In the genomic region with DNA sequence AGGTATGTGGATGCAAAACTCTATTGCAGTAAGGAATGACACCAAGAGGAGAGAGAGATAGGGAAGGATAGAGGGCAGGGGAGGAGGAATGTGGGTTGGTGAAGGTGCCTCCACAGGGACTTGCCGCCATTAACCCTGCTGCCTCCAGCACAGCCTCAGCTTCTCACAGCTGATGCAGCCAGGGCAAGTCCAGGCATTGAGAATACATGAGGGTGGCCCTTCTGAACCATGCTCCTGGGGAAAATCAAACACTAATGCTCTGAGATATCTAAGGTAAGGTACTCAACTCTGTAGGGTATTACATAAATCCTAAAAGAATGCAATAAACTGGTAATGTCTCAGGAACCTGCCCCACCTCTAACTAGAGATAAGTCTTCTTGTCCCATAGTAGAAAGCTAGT, we compare ENCODE assay signal across 22 cellular contexts. TPM values are rescaled to one million over a fixed set of nuclear protein-coding genes. Genes with fewer than 3 reads are reported as not detected.
A peak's percentile ranks its signal among the peaks of the same experiment; 100 is the strongest.
DNase-seq lines count a peak whose midpoint lies in the region; ATAC-seq, FAIRE-seq and TF ChIP-seq lines count a peak whose summit lies in the region.
"Had no signal": no experiment of that assay in that cellular context is flagged by ENCODE, and none has a peak within 500 bp of the region (broad histone marks: within the 10 kb centered on the region; RNA-seq: fewer than 3 reads in every experiment).

No MANE protein-coding gene starts in this region.

- in situ Hi-C loops in K562 (cut with MboI): no loop called here

- intact Hi-C loops in K562 (cut with micrococcal nuclease) (no loop called here), vagina (cut with DNase I) (no loop called here)

- no peaks in the 10 kb centered on the region for H3K4me1 Mint-ChIP-seq in stimulated activated naive CD8-positive, alpha-beta T cell treated with anti-CD3 and anti-CD28 coated beads, Interleukin-15, amount 100 ng/mL, for 72 hours
- peaks cover 14% of the 10 kb centered on the region for H3K4me1 Mint-ChIP-seq in nephron

- H3K27me3 Mint-ChIP-seq in stimulated activated naive CD8-positive, alpha-beta T cell treated with anti-CD3 and anti-CD28 coated beads, Interleukin-15, amount 100 ng/mL, for 72 hours: no peaks in the 10 kb centered on the region
- H3K27me3 Mint-ChIP-seq in nephron (ENCODE audit: low read depth): no peaks in the 10 kb centered on the region
- H3K27me3 Mint-ChIP-seq: CD4-positive, alpha-beta T cell had no signal

- H3K36me3 ChIP-seq in K562 (ENCODE audit: control insufficient read depth, insufficient read depth, low read length) (no peaks in the 10 kb centered on the region), vagina (no peaks in the 10 kb centered on the region)
- H3K36me3 ChIP-seq: BE2C, SJSA1 had no signal

- CTCF ChIA-PET in K562 (lab: Yijun Ruan, JAX; ENCODE audit: low intra/inter-chr PET ratio): no interaction called here

- TF ChIP-seq RAD21 in K562 (CRISPR knock-in tag; conservative IDR thresholded peaks at IDR 0.05 in 1 of 2, IDR thresholded peaks at IDR 0.05 in 1 of 2): no peak

- H3K9me3 Mint-ChIP-seq in stimulated activated naive CD8-positive, alpha-beta T cell treated with anti-CD3 and anti-CD28 coated beads, Interleukin-15, amount 100 ng/mL, for 72 hours: peaks cover 6 to 7% of the 10 kb centered on the region in 2 donors
- no peaks in the 10 kb centered on the region for H3K9me3 Mint-ChIP-seq in nephron
- H3K9me3 Mint-ChIP-seq: CD4-positive, alpha-beta T cell had no signal

- no peaks in the 10 kb centered on the region for H3K79me2 ChIP-seq in K562 (ENCODE audit: control insufficient read depth, insufficient read depth, low read length)

- H3K4me1 ChIP-seq in K562 (replicated peaks in 1 of 2; ENCODE audit: control insufficient read depth in 2 of 2, insufficient read depth in 2 of 2, low read length in 2 of 2): no peaks in the 10 kb centered on the region
- H3K4me1 ChIP-seq in vagina: no peaks in the 10 kb centered on the region
- H3K4me1 ChIP-seq: BE2C, Caco-2, SJSA1 had no signal

- H4K20me1 ChIP-seq in K562 (replicated peaks; ENCODE audit: control insufficient read depth, insufficient read depth, low read length): no peaks in the 10 kb centered on the region

- no peaks in the 10 kb centered on the region for H3K9me1 ChIP-seq in K562 (ENCODE audit: control insufficient read depth, insufficient read depth, low read length)

- 0% methylated on average over 1 of the region's 1 CpG for WGBS in K562 (ENCODE audit: insufficient coverage, low coverage, missing lambda C conversion rate)

- DNase-seq in stimulated activated naive CD8-positive, alpha-beta T cell treated with anti-CD3 and anti-CD28 coated beads, Interleukin-15, amount 100 ng/mL, for 72 hours: no peak
- no peak for DNase-seq in stimulated activated naive CD8-positive, alpha-beta T cell treated with anti-CD3 and anti-CD28 coated beads, Interleukin-15, Interleukin-2, amounts not matched to agents 100 U/mL and 50 U/mL, for 24 hours
- DNase-seq in K562 (ENCODE audit: extremely low read depth in 1 of 4, low spot score in 3 of 4) (no peak), GM19239 (ENCODE audit: insufficient read length, low spot score) (no peak), vagina (ENCODE audit: extremely low spot score in 2 of 2) (no peak), NCI-H748 (lab: John Stamatoyannopoulos, UW; ENCODE audit: unreplicated experiment) (no peak)
- no peak for DNase-seq in activated CD8-positive, alpha-beta memory T cell treated with anti-CD3 and anti-CD28 coated beads, Interleukin-2, amount 50 U/mL, for 4 hours
- DNase-seq: 8988T; BE2C; Caco-2; CD4-positive, alpha-beta T cell; GDM1; GOT3; NCI-H1417 treated with DMSO at 0.1 percent for 48 hours; NCI-H187 treated with DMSO at 0.1 percent for 48 hours; NCI-H2227 treated with DMSO at 0.1 percent for 48 hours; NCI-H524 had no signal

- no TSS peak for BruUV-seq in K562 (replicated peaks; lab: Mats Ljungman, UMichigan)

- no peak overlapping the region for H3K9ac ChIP-seq in K562 (ENCODE audit: insufficient read depth in 1 of 2, low read depth in 2 of 2, low read length in 2 of 2)
- H3K9ac ChIP-seq: KMS-11 had no signal

- TF ChIP-seq CTCF in K562 (IDR thresholded peaks at IDR 0.05 in 2 of 3, conservative IDR thresholded peaks at IDR 0.05 in 1 of 3; ENCODE audit: insufficient read depth in 2 of 3, low read depth in 1 of 3, low read length in 3 of 3): no peak
- no peak for TF ChIP-seq CTCF in nephron (IDR thresholded peaks at IDR 0.05; ENCODE audit: unreplicated experiment in 3 of 3)
- TF ChIP-seq CTCF in vagina (IDR thresholded peaks at IDR 0.05): no peak

- H2AFZ ChIP-seq in K562 (ENCODE audit: low read depth, low read length): 0 out of 2 replicates have a peak overlapping the region, but pooled peaks have one; percentile 16

- H3K9me3 ChIP-seq in K562 (replicated peaks; ENCODE audit: control insufficient read depth, insufficient read depth, low read depth, low read length) (no peaks in the 10 kb centered on the region; the same call in none of the 2 replicates), vagina (no peaks in the 10 kb centered on the region)
- H3K9me3 ChIP-seq: BE2C, Caco-2, SJSA1 had no signal

- H3K4me3 Mint-ChIP-seq in stimulated activated naive CD8-positive, alpha-beta T cell treated with anti-CD3 and anti-CD28 coated beads, Interleukin-15, amount 100 ng/mL, for 72 hours: no peak overlapping the region
- no peak overlapping the region for H3K4me3 Mint-ChIP-seq in nephron
- H3K4me3 Mint-ChIP-seq: CD4-positive, alpha-beta T cell had no signal

- H3K4me3 ChIP-seq in K562 (no peak overlapping the region), vagina (no peak overlapping the region)
- H3K4me3 ChIP-seq: SJSA1 had no signal

- FAIRE-seq in K562 (lab: Jason Lieb, UNC) (no peak), GM19239 (lab: Jason Lieb, UNC) (no peak)

- no peak for TF ChIP-seq EP300 in K562 (IDR thresholded peaks at IDR 0.05; ENCODE audit: low read length)

- H3K4me2 ChIP-seq in K562 (ENCODE audit: insufficient read depth, low read length): no peak overlapping the region
- H3K4me2 ChIP-seq: KMS-11 had no signal

- no peak overlapping the region for H3K27ac Mint-ChIP-seq in stimulated activated naive CD8-positive, alpha-beta T cell treated with anti-CD3 and anti-CD28 coated beads, Interleukin-15, amount 100 ng/mL, for 72 hours
- peak overlapping the region; percentile 64 to 84 (median 74) for H3K27ac Mint-ChIP-seq in nephron
- H3K27ac Mint-ChIP-seq: CD4-positive, alpha-beta T cell had no signal

- ATAC-seq in stimulated activated naive CD8-positive, alpha-beta T cell treated with anti-CD3 and anti-CD28 coated beads, Interleukin-15, amount 100 ng/mL, for 72 hours: peak; percentile 31
- ATAC-seq in stimulated activated naive CD8-positive, alpha-beta T cell treated with anti-CD3 and anti-CD28 coated beads, Interleukin-15, Interleukin-2, amounts not matched to agents 100 U/mL and 50 U/mL, for 24 hours: no peak
- no peak for ATAC-seq in K562
- ATAC-seq: HCT116 had no signal

- no peak overlapping the region for H3K27ac ChIP-seq in K562 (ENCODE audit: extremely low read depth, low read depth, low read length)
- no peak overlapping the region for H3K27ac ChIP-seq in vagina
- H3K27ac ChIP-seq: KMS-11, SJSA1 had no signal

- TF ChIP-seq POLR2A in K562 (conservative IDR thresholded peaks at IDR 0.05) (no peak), vagina (IDR thresholded peaks at IDR 0.05) (no peak)

- POLR2A ChIA-PET in K562 (lab: Yijun Ruan, JAX): no interaction called here

- H3K36me3 Mint-ChIP-seq in nephron (ENCODE audit: low read depth): no peaks in the 10 kb centered on the region

- no peaks in the 10 kb centered on the region for H3K27me3 ChIP-seq in K562 (ENCODE audit: control insufficient read depth in 2 of 2, insufficient read depth in 2 of 2, low read length in 2 of 2)
- H3K27me3 ChIP-seq in vagina: no peaks in the 10 kb centered on the region
- H3K27me3 ChIP-seq: BE2C, SJSA1 had no signal

TF ChIP-seq in K562, 482 proteins besides CTCF, POLR2A, EP300 and RAD21 (continues in another document):
- TF ChIP-seq TAF9B (IDR thresholded peaks at IDR 0.05; ENCODE audit: partially characterized antibody) (no peak), CHD1 (IDR thresholded peaks at IDR 0.05; ENCODE audit: low read length) (no peak), TAF15 (IDR thresholded peaks at IDR 0.05; ENCODE audit: low read depth, low read length) (no peak), NFATC3 (IDR thresholded peaks at IDR 0.05) (no peak), ZZZ3 (IDR thresholded peaks at IDR 0.05) (no peak), KLF13 (tag; IDR thresholded peaks at IDR 0.05; ENCODE audit: borderline replicate concordance, low read depth) (no peak), LARP7 (IDR thresholded peaks at IDR 0.05) (no peak), ZNF830 (CRISPR knock-in tag; IDR thresholded peaks at IDR 0.05) (no peak), KDM5B (IDR thresholded peaks at IDR 0.05; ENCODE audit: insufficient replicate concordance, low read depth, low read length) (no peak), SMAD1 (IDR thresholded peaks at IDR 0.05; ENCODE audit: low read depth, low read length, partially characterized antibody) (no peak), HMG20A (CRISPR knock-in tag; conservative IDR thresholded peaks at IDR 0.05) (no peak), SP1 (CRISPR knock-in tag; IDR thresholded peaks at IDR 0.05) (no peak), ZNF124 (CRISPR knock-in tag; IDR thresholded peaks at IDR 0.05) (no peak)

RNA-seq across cellular contexts. Expression of gene UGT2B7, which starts 28.7 kb away (rescaled TPM):
- not detected in 2 replicates for total RNA-seq in K562 (2011; cell fraction: chromatin; rRNA removed; ENCODE audit: low replicate concordance)
- not detected in 2 replicates for total RNA-seq in K562 (2011; cell fraction: nucleolus; rRNA removed)
- not detected in 2 replicates for total RNA-seq in K562 (2011; cell fraction: nucleoplasm; rRNA removed)
- total RNA-seq in K562 (2014; rRNA removed) (not detected in 2 replicates), K562 (2014; rRNA removed; fragmentation: Illumina TruSeq; extraction: Trizol) (0.18 TPM in 1 of 2 replicates, not detected in the other), K562 (2015; rRNA removed; fragmentation: Illumina TruSeq; extraction: Trizol) (not detected in 2 replicates), K562 (2021) (0.13 TPM in 1 of 2 replicates, not detected in the other), vagina (not detected)
- polyA plus RNA-seq in K562 (2011; rRNA removed) (0.04 TPM in 1 of 2 replicates, not detected in the other), K562 (2014; fragmentation: Illumina TruSeq; extraction: Trizol) (0.19 TPM in 1 of 2 replicates, not detected in the other), K562 (2014; fragmentation: Nextera tagmentation; extraction: Ambion mirVana) (under 1 TPM in 1 of 2 experiments, not detected in 1; 0.15 TPM), K562 (2014; rRNA removed) (not detected in 2 replicates)
- not detected in 2 replicates for polyA plus RNA-seq in K562 (2011; cell fraction: cytosol; rRNA removed)
- not detected in 2 replicates for polyA plus RNA-seq in K562 (2011; cell fraction: nucleus; rRNA removed)
- polyA plus RNA-seq in K562 (2012): 0.18 and 0.21 TPM in 2 replicates
- polyA minus RNA-seq in K562 (2011; rRNA and poly(A)+ RNA removed): not detected in 2 replicates
- not detected in 2 replicates for polyA minus RNA-seq in K562 (2011; cell fraction: cytosol; rRNA and poly(A)+ RNA removed)
- polyA minus RNA-seq in K562 (2011; cell fraction: nucleus; rRNA and poly(A)+ RNA removed): not detected in 2 replicates
- total RNA-seq: CD4-positive, alpha-beta T cell; Daoy; SJSA1 had no signal

Comparison
In these comparisons a context has a peak if more than half of its experiments do, and no peak if none do; other contexts are left out.
1. H3K27ac Mint-ChIP-seq: peak in nephron (3 of 3); none in stimulated activated naive CD8-positive, alpha-beta T cell treated with anti-CD3 and anti-CD28 coated beads, Interleukin-15, amount 100 ng/mL, for 72 hours (0 of 2).